ENCODE assay signal across 28 cellular contexts in genomic region chr19:51668167-51668566, GRCh38. TPM values are rescaled to one million over a fixed set of nuclear protein-coding genes. Genes with fewer than 3 reads are reported as not detected.
"Had no signal": no experiment of that assay in that cellular context is flagged by ENCODE, and none has a peak within 500 bp of the region (broad histone marks: within the 10 kb centered on the region; RNA-seq: fewer than 3 reads in every experiment).

No MANE protein-coding gene starts in this region.

- H3K9me3 Mint-ChIP-seq: endodermal cell had no signal

- H3K27ac ChIP-seq: heart left ventricle, pancreas, stomach, uterus had no signal

- H3K4me1 ChIP-seq: heart left ventricle, pancreas, stomach, uterus had no signal

- H3K4me3 ChIP-seq: heart left ventricle, lung, pancreas, stomach, uterus had no signal

- H3K4me1 Mint-ChIP-seq: endodermal cell, naive B cell, nephron had no signal

- H3K36me3 ChIP-seq: heart left ventricle, pancreas, stomach, uterus had no signal

- H3K27me3 ChIP-seq: uterus had no signal

- H3K4me3 Mint-ChIP-seq: endodermal cell, naive B cell, nephron had no signal

- H3K27ac Mint-ChIP-seq: endodermal cell, naive B cell, nephron, progenitor cell of endocrine pancreas had no signal

- H3K9me3 ChIP-seq: pancreas, uterus had no signal

- DNase-seq: effector CD4-positive, alpha-beta T cell; endodermal cell; erythroblast; foreskin melanocyte; heart left ventricle; hippocampal formation; left colon; left ventricle myocardium superior; mesenchymal stem cell; naive B cell; occipital lobe; pancreas; right cardiac atrium; small intestine; stimulated activated CD4-positive, alpha-beta T cell treated with anti-CD3 and anti-CD28 coated beads, Interleukin-12 subunit alpha, Interleukin-12 subunit beta, amount 100 ng/mL, for 4 hours; stimulated activated naive CD4-positive, alpha-beta T cell; stomach; substantia nigra; trophoblast cell; uterus had no signal

- H3K36me3 Mint-ChIP-seq: naive B cell had no signal

RNA-seq across cellular contexts. Expression of gene SIGLEC14, which starts 21.5 kb away (rescaled TPM):
- total RNA-seq: dermis microvascular lymphatic vessel endothelial cell, endodermal cell, endothelial cell of umbilical vein, kidney epithelial cell, progenitor cell of endocrine pancreas had no signal

RNA-seq across cellular contexts. Expression of gene SIGLEC5, which starts 38.0 kb away (rescaled TPM):
- total RNA-seq: dermis microvascular lymphatic vessel endothelial cell, endodermal cell, endothelial cell of umbilical vein, kidney epithelial cell, left colon, occipital lobe, progenitor cell of endocrine pancreas had no signal
- polyA plus RNA-seq: endothelial cell of umbilical vein, lung, right cardiac atrium, small intestine, thymus had no signal

RNA-seq across cellular contexts. Expression of gene HAS1, which starts 55.6 kb away (rescaled TPM):
- total RNA-seq: dermis microvascular lymphatic vessel endothelial cell, endothelial cell of umbilical vein, glomerular endothelial cell, kidney epithelial cell, progenitor cell of endocrine pancreas had no signal
- polyA plus RNA-seq: endothelial cell of umbilical vein had no signal
